ENCODE assay signal across 2 cellular contexts in the genomic region with DNA sequence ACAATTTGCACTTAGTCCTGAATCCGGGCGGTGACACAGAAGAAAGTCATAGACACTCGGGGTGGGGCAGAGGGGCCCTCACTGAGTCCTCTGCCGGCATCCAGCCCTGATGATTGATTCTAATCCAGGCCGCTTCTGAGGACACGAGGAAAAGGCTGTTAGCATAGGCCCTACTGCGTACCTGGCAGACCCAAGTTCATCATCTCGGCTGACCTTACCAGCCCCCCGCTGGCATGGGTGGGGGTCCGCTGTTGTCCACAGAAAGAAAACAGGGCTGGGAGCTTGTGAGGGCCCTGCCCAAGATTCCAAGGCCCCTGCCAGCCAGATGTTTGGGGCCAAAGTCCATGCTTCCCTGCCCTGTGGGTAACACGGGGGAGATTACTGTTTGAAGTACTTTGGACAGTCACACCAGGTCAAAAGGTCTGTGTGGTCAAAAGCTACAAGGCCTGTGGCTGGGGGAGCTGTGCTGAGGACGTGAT.
TF ChIP-seq lines count a peak whose summit lies in the region.

No MANE protein-coding gene starts in this region.

TF ChIP-seq in HCT116, 20 proteins besides CTCF, POLR2A, EP300 and RAD21:
- TF ChIP-seq ZBTB33 (IDR thresholded peaks at IDR 0.05; ENCODE audit: extremely low read depth, insufficient replicate concordance, low read length): no peak
- no peak for TF ChIP-seq MAX (IDR thresholded peaks at IDR 0.05)
- TF ChIP-seq TCF7L2 (IDR thresholded peaks at IDR 0.05; ENCODE audit: borderline replicate concordance, extremely low read depth, insufficient read depth, insufficient read length): no peak
- no peak for TF ChIP-seq YY1 (IDR thresholded peaks at IDR 0.05; ENCODE audit: extremely low read depth, insufficient replicate concordance, low read depth, low read length)
- TF ChIP-seq, protein P1, sequence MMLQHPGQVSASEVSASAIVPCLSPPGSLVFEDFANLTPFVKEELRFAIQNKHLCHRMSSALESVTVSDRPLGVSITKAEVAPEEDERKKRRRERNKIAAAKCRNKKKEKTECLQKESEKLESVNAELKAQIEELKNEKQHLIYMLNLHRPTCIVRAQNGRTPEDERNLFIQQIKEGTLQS (IDR thresholded peaks at IDR 0.05): no peak
- TF ChIP-seq SP1 (IDR thresholded peaks at IDR 0.05; ENCODE audit: low read depth): no peak
- no peak for TF ChIP-seq SRF (IDR thresholded peaks at IDR 0.05; ENCODE audit: low read depth)
- TF ChIP-seq ZNF274 (IDR thresholded peaks at IDR 0.05; ENCODE audit: low read depth, low read length): no peak
- TF ChIP-seq POLR2AphosphoS5 (IDR thresholded peaks at IDR 0.05; ENCODE audit: low read depth, low read length): no peak
- no peak for TF ChIP-seq EZH2phosphoT487 (IDR thresholded peaks at IDR 0.05; ENCODE audit: borderline replicate concordance)
- no peak for TF ChIP-seq CBX3 (IDR thresholded peaks at IDR 0.05; ENCODE audit: low read depth)
- no peak for TF ChIP-seq EZH2 (IDR thresholded peaks at IDR 0.05)
- TF ChIP-seq SIN3A (IDR thresholded peaks at IDR 0.05; ENCODE audit: low read depth): no peak
- no peak for TF ChIP-seq EGR1 (IDR thresholded peaks at IDR 0.05; ENCODE audit: low read depth)
- TF ChIP-seq REST (IDR thresholded peaks at IDR 0.05; ENCODE audit: low read depth): no peak
- no peak for TF ChIP-seq JUND (IDR thresholded peaks at IDR 0.05)
- TF ChIP-seq ELF1 (IDR thresholded peaks at IDR 0.05; ENCODE audit: borderline replicate concordance, low read depth): no peak

TF ChIP-seq in liver, 16 proteins besides CTCF, POLR2A, EP300 and RAD21 (continued from another document):
- TF ChIP-seq, protein P1 (IDR thresholded peaks at IDR 0.05): peak; percentile 68
- TF ChIP-seq ZBTB33 (IDR thresholded peaks at IDR 0.05) (peak; percentile 60), REST (IDR thresholded peaks at IDR 0.05) (peak; percentile 74), EGR1 (IDR thresholded peaks at IDR 0.05; ENCODE audit: low read depth in 2 of 2) (peak in 1 of 2 donors; percentile 71)
